In genomic region chr7:25125137-25125946, GRCh38 we compare ENCODE assay signal across 8 cellular contexts. TPM values are rescaled to one million over a fixed set of nuclear protein-coding genes. Genes with fewer than 3 reads are reported as not detected.
DNase-seq lines count a peak whose midpoint lies in the region; ATAC-seq and TF ChIP-seq lines count a peak whose summit lies in the region.

Gene CYCS (minus strand): TSS chr7:25125260. CDS start chr7:25124119, 1,141 bp downstream.

- TF ChIP-seq POLR2A in ovary (IDR thresholded peaks at IDR 0.05) (peak; percentile 94), thyroid gland (IDR thresholded peaks at IDR 0.05) (peak; percentile 91 to 99)

- H3K9me3 ChIP-seq in ovary (no peaks in the 10 kb centered on the region), thyroid gland (no peaks in the 10 kb centered on the region)

- intact Hi-C loops in Right ventricle myocardium inferior (cut with DNase I) (no loop called here), ovary (cut with DNase I) (no loop called here), thyroid gland (cut with DNase I) (no loop called here)

- H3K4me1 Mint-ChIP-seq in activated naive CD8-positive, alpha-beta T cell treated with anti-CD3 and anti-CD28 coated beads, Interleukin-2, amount 50 U/mL, for 24 hours, result peaks cover 50% of the 10 kb centered on the region

- peak within 1 kb of the TSS; percentile 82 to 96 for H3K27ac ChIP-seq in ovary
- peak within 1 kb of the TSS; percentile 87 to 97 (median 94) for H3K27ac ChIP-seq in thyroid gland

- H3K4me1 ChIP-seq in ovary (ENCODE audit: insufficient read depth) (peaks cover 3% of the 10 kb centered on the region), thyroid gland (peaks cover 4 to 8% of the 10 kb centered on the region in 2 donors)

- peaks cover 46% of the 10 kb centered on the region for H3K36me3 Mint-ChIP-seq in activated naive CD8-positive, alpha-beta T cell treated with anti-CD3 and anti-CD28 coated beads, Interleukin-2, amount 50 U/mL, for 24 hours (ENCODE audit: low read depth)

- peak; percentile 100 for DNase-seq in GM12865 (ENCODE audit: low read depth)
- DNase-seq in NCI-H1417 treated with DMSO at 0.1 percent for 48 hours (lab: John Stamatoyannopoulos, UW), result peak; percentile 99
- DNase-seq in SW480 (ENCODE audit: low spot score), result peak; percentile 100
- peak; percentile 99 for DNase-seq in activated naive CD8-positive, alpha-beta T cell treated with anti-CD3 and anti-CD28 coated beads, Interleukin-2, amount 50 U/mL, for 24 hours
- DNase-seq in Right ventricle myocardium inferior (ENCODE audit: missing footprints), result peak; percentile 100
- DNase-seq in ovary, result peak; percentile 99 to 100 (median 99)
- DNase-seq in thyroid gland, result peak; percentile 99

- H3K4me3 ChIP-seq in GM12865 (ENCODE audit: low read depth, low read length), result peak within 1 kb of the TSS; percentile 92
- peak within 1 kb of the TSS; percentile 50 for H3K4me3 ChIP-seq in ovary
- peak within 1 kb of the TSS; percentile 56 to 81 (median 72) for H3K4me3 ChIP-seq in thyroid gland (replicated peaks in 1 of 3)

- TF ChIP-seq CTCF in GM12865 (IDR thresholded peaks at IDR 0.05; ENCODE audit: insufficient read depth, low read depth, low read length, missing control alignments) (no peak), ovary (IDR thresholded peaks at IDR 0.05) (no peak), thyroid gland (IDR thresholded peaks at IDR 0.05) (no peak)

- H3K27me3 Mint-ChIP-seq in activated naive CD8-positive, alpha-beta T cell treated with anti-CD3 and anti-CD28 coated beads, Interleukin-2, amount 50 U/mL, for 24 hours, result peaks cover 3% of the 10 kb centered on the region

- 1% methylated on average over 66 to 67 of the region's 67 CpGs for WGBS in ovary, 3 donors
- WGBS in thyroid gland, 2 donors, result 1 to 2% methylated on average over 26 to 49 of the region's 67 CpGs

- peak; percentile 94 for TF ChIP-seq EP300 in ovary (IDR thresholded peaks at IDR 0.05)

- no peaks in the 10 kb centered on the region for H3K9me3 Mint-ChIP-seq in activated naive CD8-positive, alpha-beta T cell treated with anti-CD3 and anti-CD28 coated beads, Interleukin-2, amount 50 U/mL, for 24 hours

- ATAC-seq in HG02763 (IDR thresholded peaks at IDR 0.05; ENCODE audit: unreplicated experiment) (peak; percentile 97), Right ventricle myocardium inferior (peak; percentile 99)
- ATAC-seq in activated naive CD8-positive, alpha-beta T cell treated with anti-CD3 and anti-CD28 coated beads, Interleukin-2, amount 50 U/mL, for 24 hours, result peak; percentile 97

- no peaks in the 10 kb centered on the region for H3K36me3 ChIP-seq in ovary
- peaks cover 16 to 24% of the 10 kb centered on the region in 2 donors for H3K36me3 ChIP-seq in thyroid gland

- no peaks in the 10 kb centered on the region for H3K27me3 ChIP-seq in ovary
- no peaks in the 10 kb centered on the region for H3K27me3 ChIP-seq in thyroid gland

- H3K27ac Mint-ChIP-seq in activated naive CD8-positive, alpha-beta T cell treated with anti-CD3 and anti-CD28 coated beads, Interleukin-2, amount 50 U/mL, for 24 hours, result peak within 1 kb of the TSS; percentile 100

- H3K4me3 Mint-ChIP-seq in activated naive CD8-positive, alpha-beta T cell treated with anti-CD3 and anti-CD28 coated beads, Interleukin-2, amount 50 U/mL, for 24 hours, result peak within 1 kb of the TSS; percentile 98

RNA-seq across cellular contexts. Expression of gene CYCS, which starts in this region (rescaled TPM):
- total RNA-seq in Right ventricle myocardium inferior, result 699 TPM
- total RNA-seq in ovary, result 10 to 100 TPM; 21.7 to 88.1 (median 46.4) TPM
- polyA plus RNA-seq in ovary, result 10 to 100 TPM; 22.7 to 80.5 TPM
- total RNA-seq in thyroid gland, result 10 to 100 TPM; 35.3 to 76.2 (median 53.4) TPM

Comparison
In these comparisons a context has a peak if more than half of its experiments do, and no peak if none do; other contexts are left out.
1. Peak in every context shown above with its lines: DNase-seq, ATAC-seq, H3K4me3 ChIP-seq and H3K27ac ChIP-seq.